1 cellular context compared by ENCODE assay signal in genomic region chr17:65783845-65784334, GRCh38.
TF ChIP-seq lines count a peak whose summit lies in the region.

No MANE protein-coding gene starts in this region.

TF ChIP-seq in HepG2, 621 proteins besides CTCF, POLR2A, EP300 and RAD21 (continued from another document and continues in another):
- no peak for TF ChIP-seq CBFB (CRISPR knock-in tag; IDR thresholded peaks at IDR 0.05)
- no peak for TF ChIP-seq GABPA (IDR thresholded peaks at IDR 0.05; ENCODE audit: low read depth, low read length)
- no peak for TF ChIP-seq GABPA (CRISPR knock-in tag; IDR thresholded peaks at IDR 0.05; ENCODE audit: low read depth)
- no peak for TF ChIP-seq NFKB2 (CRISPR knock-in tag; IDR thresholded peaks at IDR 0.05; ENCODE audit: borderline replicate concordance)
- TF ChIP-seq MLXIP (CRISPR knock-in tag; IDR thresholded peaks at IDR 0.05; ENCODE audit: borderline replicate concordance), result no peak
- TF ChIP-seq CERS6 (CRISPR knock-in tag; IDR thresholded peaks at IDR 0.05), result no peak
- no peak for TF ChIP-seq ZNF615 (CRISPR knock-in tag; IDR thresholded peaks at IDR 0.05; ENCODE audit: borderline replicate concordance)
- no peak for TF ChIP-seq MAX (IDR thresholded peaks at IDR 0.05)
- no peak for TF ChIP-seq ZBTB34 (CRISPR knock-in tag; IDR thresholded peaks at IDR 0.05)
- TF ChIP-seq ZFP82 (CRISPR knock-in tag; IDR thresholded peaks at IDR 0.05; ENCODE audit: borderline replicate concordance), result no peak
- no peak for TF ChIP-seq SMAD3 (CRISPR knock-in tag; IDR thresholded peaks at IDR 0.05)
- no peak for TF ChIP-seq KAT7 (CRISPR knock-in tag; IDR thresholded peaks at IDR 0.05; ENCODE audit: borderline replicate concordance)
- TF ChIP-seq NR2C2 (CRISPR knock-in tag; IDR thresholded peaks at IDR 0.05; ENCODE audit: borderline replicate concordance), result no peak
- no peak for TF ChIP-seq ZBTB3 (CRISPR knock-in tag; IDR thresholded peaks at IDR 0.05; ENCODE audit: borderline replicate concordance, low read depth)
- peak; percentile 85 for TF ChIP-seq NFE2 (CRISPR knock-in tag; IDR thresholded peaks at IDR 0.05)
- no peak for TF ChIP-seq ELK4 (CRISPR knock-in tag; IDR thresholded peaks at IDR 0.05; ENCODE audit: borderline replicate concordance)
- no peak for TF ChIP-seq ZNF629 (CRISPR knock-in tag; conservative IDR thresholded peaks at IDR 0.05)
- no peak for TF ChIP-seq NFATC3 (CRISPR knock-in tag; IDR thresholded peaks at IDR 0.05)
- peak; percentile 54; the same call in 1 of the 2 replicates for TF ChIP-seq SOX5 (CRISPR knock-in tag; IDR thresholded peaks at IDR 0.05; ENCODE audit: borderline replicate concordance)
- no peak for TF ChIP-seq NR2F1 (CRISPR knock-in tag; IDR thresholded peaks at IDR 0.05)
- no peak for TF ChIP-seq ZNF234 (CRISPR knock-in tag; conservative IDR thresholded peaks at IDR 0.05)
- TF ChIP-seq E2F5 (CRISPR knock-in tag; conservative IDR thresholded peaks at IDR 0.05), result no peak
- TF ChIP-seq ZNF121 (CRISPR knock-in tag; IDR thresholded peaks at IDR 0.05), result no peak
- no peak for TF ChIP-seq ZNF446 (CRISPR knock-in tag; IDR thresholded peaks at IDR 0.05)
- TF ChIP-seq NCOR1 (IDR thresholded peaks at IDR 0.05; ENCODE audit: borderline replicate concordance, low read length), result 0 out of 2 replicates have a peak, but pooled peaks have one; percentile 17
- no peak for TF ChIP-seq PHF21A (CRISPR knock-in tag; IDR thresholded peaks at IDR 0.05)
- peak; percentile 36; the same call in 1 of the 2 replicates for TF ChIP-seq TCF7L2 (IDR thresholded peaks at IDR 0.05; ENCODE audit: low read depth, low read length)
- TF ChIP-seq NFE2L1 (CRISPR knock-in tag; IDR thresholded peaks at IDR 0.05; ENCODE audit: borderline replicate concordance), result no peak
- no peak for TF ChIP-seq GMEB1 (CRISPR knock-in tag; IDR thresholded peaks at IDR 0.05; ENCODE audit: borderline replicate concordance)
- TF ChIP-seq RBFOX2 (IDR thresholded peaks at IDR 0.05; ENCODE audit: low read depth, low read length), result no peak
- no peak for TF ChIP-seq ZNF747 (CRISPR knock-in tag; IDR thresholded peaks at IDR 0.05; ENCODE audit: borderline replicate concordance)
- TF ChIP-seq FIP1L1 (IDR thresholded peaks at IDR 0.05; ENCODE audit: borderline replicate concordance, insufficient read depth, low read depth, low read length), result no peak
- no peak for TF ChIP-seq ZNF564 (CRISPR knock-in tag; IDR thresholded peaks at IDR 0.05)
- TF ChIP-seq SAP130 (CRISPR knock-in tag; IDR thresholded peaks at IDR 0.05; ENCODE audit: low read depth), result peak; percentile 55; the same call in 1 of the 2 replicates
- no peak for TF ChIP-seq HINFP (CRISPR knock-in tag; IDR thresholded peaks at IDR 0.05; ENCODE audit: low read depth)
- TF ChIP-seq ZNF788 (CRISPR knock-in tag; IDR thresholded peaks at IDR 0.05; ENCODE audit: borderline replicate concordance), result no peak
- no peak for TF ChIP-seq MNT (IDR thresholded peaks at IDR 0.05)
- TF ChIP-seq ZHX1 (CRISPR knock-in tag; IDR thresholded peaks at IDR 0.05; ENCODE audit: low read depth), result no peak
- no peak for TF ChIP-seq CHD4 (IDR thresholded peaks at IDR 0.05; ENCODE audit: borderline replicate concordance, low read length)
- TF ChIP-seq GTF3A (CRISPR knock-in tag; conservative IDR thresholded peaks at IDR 0.05), result no peak
- no peak for TF ChIP-seq RFX5 (IDR thresholded peaks at IDR 0.05; ENCODE audit: low read depth, low read length)
- TF ChIP-seq ZNF777 (CRISPR knock-in tag; IDR thresholded peaks at IDR 0.05), result no peak
- TF ChIP-seq BATF2 (CRISPR knock-in tag; IDR thresholded peaks at IDR 0.05), result no peak
- no peak for TF ChIP-seq ZNF501 (CRISPR knock-in tag; IDR thresholded peaks at IDR 0.05)
- no peak for TF ChIP-seq GATA4 (IDR thresholded peaks at IDR 0.05; ENCODE audit: borderline replicate concordance, low read depth)
